ENCODE assay signal across 30 cellular contexts in the genomic region with DNA sequence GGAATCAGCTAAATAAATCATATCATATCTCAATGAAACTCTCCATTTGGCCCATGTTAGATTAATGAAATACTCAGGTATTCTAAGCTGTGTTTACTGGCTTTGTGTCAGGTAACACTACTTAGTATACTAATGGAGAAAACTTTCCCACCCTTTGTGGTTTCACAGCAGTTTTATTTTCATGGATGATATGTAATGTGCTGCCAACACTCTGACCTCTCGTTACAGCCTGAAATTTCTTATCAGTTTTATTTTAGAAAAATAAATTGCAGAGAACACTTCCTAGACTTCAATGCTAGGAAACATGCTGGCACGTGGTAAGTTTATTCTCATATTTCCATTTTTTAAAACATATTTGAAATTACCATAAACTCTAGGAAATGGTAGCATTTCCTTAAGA.
DNase-seq lines count a peak whose midpoint lies in the region; FAIRE-seq and TF ChIP-seq lines count a peak whose summit lies in the region.
"Had no signal": no experiment of that assay in that cellular context is flagged by ENCODE, and none has a peak within 500 bp of the region (broad histone marks: within the 10 kb centered on the region; RNA-seq: fewer than 3 reads in every experiment).

No MANE protein-coding gene starts in this region.

- no peaks in the 10 kb centered on the region for H3K27me3 Mint-ChIP-seq in astrocyte (ENCODE audit: low read depth, unreplicated experiment)
- H3K27me3 Mint-ChIP-seq: B cell; CD4-positive, alpha-beta memory T cell; CD4-positive, alpha-beta T cell; CD4-positive, CD25-positive, alpha-beta regulatory T cell; CD8-positive, alpha-beta memory T cell had no signal

- H3K4me1 Mint-ChIP-seq in astrocyte (ENCODE audit: low read depth, unreplicated experiment), result peaks cover 17% of the 10 kb centered on the region
- H3K4me1 Mint-ChIP-seq: B cell; CD14-positive monocyte; CD4-positive, alpha-beta memory T cell; CD4-positive, CD25-positive, alpha-beta regulatory T cell; CD8-positive, alpha-beta memory T cell had no signal

- intact Hi-C loops in endothelial cell of umbilical vein (cut with micrococcal nuclease), result loop anchor here (10.0 kb wide), 1 partner anchor 892 kb away; a partner anchor contains a TSS
- intact Hi-C loops in dorsolateral prefrontal cortex (cut with DNase I), result no loop called here

- H3K9me3 ChIP-seq in astrocyte (ENCODE audit: insufficient read depth, low read depth, low read length), result peaks cover 6% of the 10 kb centered on the region
- H3K9me3 ChIP-seq in endothelial cell of umbilical vein (replicated peaks; ENCODE audit: control insufficient read depth, insufficient read depth, low read length), result no peaks in the 10 kb centered on the region
- H3K9me3 ChIP-seq: A549, BE2C had no signal

- H3K9me1 ChIP-seq in endothelial cell of umbilical vein (replicated peaks; ENCODE audit: control insufficient read depth, extremely low read depth, insufficient read depth, low read length), result no peaks in the 10 kb centered on the region

- H3K36me3 Mint-ChIP-seq in astrocyte (ENCODE audit: low read depth, unreplicated experiment), result peaks cover 5% of the 10 kb centered on the region
- H3K36me3 Mint-ChIP-seq: CD14-positive monocyte; CD4-positive, alpha-beta memory T cell; CD4-positive, CD25-positive, alpha-beta regulatory T cell; CD8-positive, alpha-beta memory T cell; CD8-positive, alpha-beta T cell had no signal

- H2AFZ ChIP-seq in astrocyte (ENCODE audit: low read depth, low read length), result no peak overlapping the region
- H2AFZ ChIP-seq in endothelial cell of umbilical vein (ENCODE audit: low read depth, low read length), result no peak overlapping the region

- TF ChIP-seq CTCF in astrocyte (IDR thresholded peaks at IDR 0.05; ENCODE audit: insufficient read depth, low read depth, low read length), result no peak
- no peak for TF ChIP-seq CTCF in endothelial cell of umbilical vein (IDR thresholded peaks at IDR 0.05; ENCODE audit: extremely low read depth in 1 of 2, insufficient read depth in 1 of 2, low read depth in 1 of 2, low read length in 2 of 2)
- no peak for TF ChIP-seq CTCF in dorsolateral prefrontal cortex (IDR thresholded peaks at IDR 0.05 in 54 of 56, conservative IDR thresholded peaks at IDR 0.05 in 2 of 56; ENCODE audit: low read depth in 1 of 56, partially characterized antibody in 56 of 56)

- dilution Hi-C loops in endothelial cell of umbilical vein (cut with MboI; ENCODE audit: extremely low pct_ligation_motif_present, low sequenced_read_pairs), result no loop called here

- CTCF ChIA-PET in endothelial cell of umbilical vein (lab: Charles Lee), result interaction anchor here (1.1 kb wide), 1 partner anchor 12 kb away, joined by 3 read pairs; no protein-coding TSS in a partner anchor

- H3K4me2 ChIP-seq in astrocyte (ENCODE audit: low read length), result no peak overlapping the region
- no peak overlapping the region for H3K4me2 ChIP-seq in endothelial cell of umbilical vein (ENCODE audit: insufficient read depth, low read length)
- H3K4me2 ChIP-seq: A549; BLaER1; BLaER1 treated with 17β-estradiol and CSF1 and Interleukin-3, amounts not matched to agents 10 nM and 100 nM had no signal

- H3K4me1 ChIP-seq in astrocyte (ENCODE audit: insufficient read depth, low read length) (peaks cover 13% of the 10 kb centered on the region), endothelial cell of umbilical vein (ENCODE audit: control insufficient read depth, extremely low read depth, insufficient read depth, low read length) (peaks cover 18% of the 10 kb centered on the region)
- H3K4me1 ChIP-seq: A549; BLaER1; BLaER1 treated with 17β-estradiol and CSF1 and Interleukin-3, amounts not matched to agents 10 nM and 100 nM; Caco-2 had no signal

- no peak overlapping the region for H3K4me3 ChIP-seq in astrocyte (ENCODE audit: insufficient read depth, low read depth, low read length)
- H3K4me3 ChIP-seq in endothelial cell of umbilical vein (replicated peaks in 1 of 3; ENCODE audit: insufficient read depth in 1 of 3, low read depth in 1 of 3, low read length in 3 of 3), result no peak overlapping the region
- H3K4me3 ChIP-seq in dorsolateral prefrontal cortex, result no peak overlapping the region
- H3K4me3 ChIP-seq: A549; BLaER1; BLaER1 treated with 17β-estradiol and CSF1 and Interleukin-3, amounts not matched to agents 10 nM and 100 nM had no signal

- FAIRE-seq in astrocyte (lab: Jason Lieb, UNC) (no peak), endothelial cell of umbilical vein (lab: Jason Lieb, UNC) (no peak)
- FAIRE-seq: A204.1, A549, D721Med had no signal

- no TSS peak for BruUV-seq in endothelial cell of umbilical vein (replicated peaks; lab: Mats Ljungman, UMichigan)

- no peak overlapping the region for H3K27ac ChIP-seq in astrocyte (ENCODE audit: low read depth, low read length)
- H3K27ac ChIP-seq in endothelial cell of umbilical vein (ENCODE audit: insufficient read depth, low read depth, low read length), result no peak overlapping the region
- H3K27ac ChIP-seq in dorsolateral prefrontal cortex, result no peak overlapping the region
- H3K27ac ChIP-seq: 22Rv1; A549; BLaER1; BLaER1 treated with 17β-estradiol and CSF1 and Interleukin-3, amounts not matched to agents 10 nM and 100 nM; C4-2B had no signal

- H4K20me1 ChIP-seq in astrocyte (ENCODE audit: insufficient read depth, low read length) (no peaks in the 10 kb centered on the region), endothelial cell of umbilical vein (replicated peaks; ENCODE audit: control insufficient read depth, extremely low read depth, insufficient read depth, low read length) (no peaks in the 10 kb centered on the region)
- H4K20me1 ChIP-seq: BLaER1 had no signal

- POLR2A ChIA-PET in endothelial cell of umbilical vein (lab: Charles Lee), result no interaction called here

- H3K27ac Mint-ChIP-seq in astrocyte (ENCODE audit: unreplicated experiment), result no peak overlapping the region
- H3K27ac Mint-ChIP-seq: B cell; CD14-positive monocyte; CD4-positive, alpha-beta memory T cell; CD4-positive, alpha-beta T cell; CD4-positive, CD25-positive, alpha-beta regulatory T cell; CD8-positive, alpha-beta memory T cell; CD8-positive, alpha-beta T cell had no signal

- no peak overlapping the region for H3K4me3 Mint-ChIP-seq in astrocyte (ENCODE audit: unreplicated experiment)
- H3K4me3 Mint-ChIP-seq: B cell; CD14-positive monocyte; CD4-positive, alpha-beta memory T cell; CD4-positive, alpha-beta T cell; CD4-positive, CD25-positive, alpha-beta regulatory T cell; CD8-positive, alpha-beta memory T cell; CD8-positive, alpha-beta T cell had no signal

- no peak overlapping the region for H3K9ac ChIP-seq in astrocyte (ENCODE audit: low read length)
- H3K9ac ChIP-seq in endothelial cell of umbilical vein (replicated peaks; ENCODE audit: extremely low read depth, insufficient read depth, low read length), result no peak overlapping the region
- H3K9ac ChIP-seq: BLaER1; BLaER1 treated with 17β-estradiol and CSF1 and Interleukin-3, amounts not matched to agents 10 nM and 100 nM had no signal

- TF ChIP-seq POLR2A in endothelial cell of umbilical vein (IDR thresholded peaks at IDR 0.05; ENCODE audit: low read depth, low read length), result no peak

- no peaks in the 10 kb centered on the region for H3K79me2 ChIP-seq in astrocyte (ENCODE audit: insufficient read depth, low read length)
- H3K79me2 ChIP-seq in endothelial cell of umbilical vein (ENCODE audit: control insufficient read depth, insufficient read depth, low read length), result no peaks in the 10 kb centered on the region

- peaks cover 7% of the 10 kb centered on the region for H3K9me3 Mint-ChIP-seq in astrocyte (ENCODE audit: unreplicated experiment)

- H3K27me3 ChIP-seq in astrocyte (ENCODE audit: insufficient read depth, low read length) (no peaks in the 10 kb centered on the region), endothelial cell of umbilical vein (ENCODE audit: control insufficient read depth in 2 of 2, insufficient read depth in 2 of 2, low read length in 2 of 2) (no peaks in the 10 kb centered on the region), dorsolateral prefrontal cortex (no peaks in the 10 kb centered on the region)
- H3K27me3 ChIP-seq: BE2C; BLaER1; BLaER1 treated with 17β-estradiol and CSF1 and Interleukin-3, amounts not matched to agents 10 nM and 100 nM had no signal

- DNase-seq in DMS79 treated with DMSO at 0.1 percent for 48 hours (lab: John Stamatoyannopoulos, UW) (peak; percentile 53), DMS79 (lab: John Stamatoyannopoulos, UW) (no peak), astrocyte (ENCODE audit: low read depth) (peak; percentile 5), endothelial cell of umbilical vein (ENCODE audit: low read depth, low spot score) (peak; percentile 51), dorsolateral prefrontal cortex (no peak)
- DNase-seq in activated effector memory CD4-positive, alpha-beta T cell treated with anti-CD3 and anti-CD28 coated beads, Interleukin-2, amount 50 U/mL, for 16 hours, result no peak
- DNase-seq: 8988T; ACHN; AML-193; BE2C; C1 segment of cervical spinal cord; Caco-2; Calu3; CD4-positive, alpha-beta memory T cell; CD4-positive, alpha-beta T cell; CD4-positive, CD25-positive, alpha-beta regulatory T cell; CD8-positive, alpha-beta memory T cell; CD8-positive, alpha-beta T cell; DMS 273 treated with DMSO at 0.1 percent for 48 hours; DND-41; EL had no signal

- H3K36me3 ChIP-seq in astrocyte (ENCODE audit: insufficient read depth, low read length), result no peaks in the 10 kb centered on the region
- no peaks in the 10 kb centered on the region for H3K36me3 ChIP-seq in endothelial cell of umbilical vein (ENCODE audit: control insufficient read depth in 2 of 2, extremely low read depth in 1 of 2, insufficient read depth in 2 of 2, low read length in 2 of 2)
- H3K36me3 ChIP-seq: BE2C; BLaER1; BLaER1 treated with 17β-estradiol and CSF1 and Interleukin-3, amounts not matched to agents 10 nM and 100 nM had no signal

TF ChIP-seq in endothelial cell of umbilical vein, 7 proteins besides CTCF, POLR2A, EP300 and RAD21:
- TF ChIP-seq FOS (IDR thresholded peaks at IDR 0.05; ENCODE audit: borderline replicate concordance, insufficient read depth, low read length) (no peak), JUN (IDR thresholded peaks at IDR 0.05; ENCODE audit: borderline replicate concordance, insufficient read depth, insufficient read length, low read depth) (no peak), GATA2 (IDR thresholded peaks at IDR 0.05; ENCODE audit: insufficient read depth, insufficient read length, low read depth, low read length) (no peak), MYC (IDR thresholded peaks at IDR 0.05; ENCODE audit: low read depth, low read length) (no peak), EZH2 (IDR thresholded peaks at IDR 0.05; ENCODE audit: borderline replicate concordance, low read depth, low read length, severe bottlenecking) (no peak), POLR2AphosphoS5 (IDR thresholded peaks at IDR 0.05; ENCODE audit: insufficient read depth, low read depth, low read length) (no peak)
- TF ChIP-seq, protein P1, sequence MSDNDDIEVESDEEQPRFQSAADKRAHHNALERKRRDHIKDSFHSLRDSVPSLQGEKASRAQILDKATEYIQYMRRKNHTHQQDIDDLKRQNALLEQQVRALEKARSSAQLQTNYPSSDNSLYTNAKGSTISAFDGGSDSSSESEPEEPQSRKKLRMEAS (IDR thresholded peaks at IDR 0.05; ENCODE audit: insufficient read depth, insufficient read length), result no peak

Comparison
In these comparisons a context has a peak if more than half of its experiments do, and no peak if none do; other contexts are left out.
1. DNase-seq: peak in DMS79 treated with DMSO at 0.1 percent for 48 hours (single experiment), astrocyte (single experiment) and endothelial cell of umbilical vein (single experiment); none in DMS79 (single experiment), activated effector memory CD4-positive, alpha-beta T cell treated with anti-CD3 and anti-CD28 coated beads, Interleukin-2, amount 50 U/mL, for 16 hours (single experiment) and dorsolateral prefrontal cortex (0 of 10).